In the genomic region with DNA sequence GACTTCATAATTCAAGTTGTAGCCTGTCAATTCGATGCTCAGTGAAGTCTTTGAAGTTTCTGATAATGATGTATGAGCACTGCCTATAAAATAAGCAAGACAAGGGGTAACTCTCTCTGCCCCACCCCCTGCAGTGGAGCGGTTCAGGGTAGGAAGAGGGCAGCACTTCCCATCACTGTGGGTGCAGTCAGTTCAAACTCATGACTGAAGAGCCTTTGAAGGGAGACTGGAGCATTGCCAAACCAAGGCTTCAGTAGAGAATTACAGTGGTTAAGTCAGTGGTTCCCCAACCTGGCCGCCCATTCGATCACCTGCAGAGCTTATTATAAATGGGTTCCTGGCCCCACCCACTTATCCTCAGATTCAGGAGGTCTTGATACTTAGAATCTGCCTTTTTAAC, we compare ENCODE assay signal across 8 cellular contexts.
A peak's percentile ranks its signal among the peaks of the same experiment; 100 is the strongest.
DNase-seq lines count a peak whose midpoint lies in the region; ATAC-seq and TF ChIP-seq lines count a peak whose summit lies in the region.

No MANE protein-coding gene starts in this region.

- peak; percentile 53 for ATAC-seq in HG02973 (IDR thresholded peaks at IDR 0.05; ENCODE audit: unreplicated experiment)
- ATAC-seq in foreskin keratinocyte: peak; percentile 9
- ATAC-seq in left colon: no peak

- H3K4me1 ChIP-seq in foreskin keratinocyte: peaks cover 23% of the 10 kb centered on the region

- DNase-seq in COLO829 (ENCODE audit: low spot score) (peak; percentile 21), foreskin keratinocyte (peak; percentile 49 to 53), RKO (ENCODE audit: low spot score) (no peak), NCI-H446 (lab: John Stamatoyannopoulos, UW) (no peak), NCI-H524 (lab: John Stamatoyannopoulos, UW) (no peak), left colon (no peak)
- peak; percentile 30 to 34 for DNase-seq in activated CD4-positive, alpha-beta T cell treated with anti-CD3 and anti-CD28 coated beads for 4 hours

- intact Hi-C loops in left colon (cut with DNase I, micrococcal nuclease): no loop called here

- TF ChIP-seq CTCF in foreskin keratinocyte (conservative IDR thresholded peaks at IDR 0.05): no peak

- no peak overlapping the region for H3K27ac ChIP-seq in foreskin keratinocyte

- peaks cover 10% of the 10 kb centered on the region for H3K27me3 ChIP-seq in foreskin keratinocyte

Comparison
In these comparisons a context has a peak if more than half of its experiments do, and no peak if none do; other contexts are left out.
1. DNase-seq: peak in COLO829 (single experiment), activated CD4-positive, alpha-beta T cell treated with anti-CD3 and anti-CD28 coated beads for 4 hours (2 of 2) and foreskin keratinocyte (2 of 2); none in RKO (single experiment), NCI-H446 (0 of 2), NCI-H524 (0 of 2) and left colon (0 of 2).